8 cellular contexts compared by ENCODE assay signal in the genomic region with DNA sequence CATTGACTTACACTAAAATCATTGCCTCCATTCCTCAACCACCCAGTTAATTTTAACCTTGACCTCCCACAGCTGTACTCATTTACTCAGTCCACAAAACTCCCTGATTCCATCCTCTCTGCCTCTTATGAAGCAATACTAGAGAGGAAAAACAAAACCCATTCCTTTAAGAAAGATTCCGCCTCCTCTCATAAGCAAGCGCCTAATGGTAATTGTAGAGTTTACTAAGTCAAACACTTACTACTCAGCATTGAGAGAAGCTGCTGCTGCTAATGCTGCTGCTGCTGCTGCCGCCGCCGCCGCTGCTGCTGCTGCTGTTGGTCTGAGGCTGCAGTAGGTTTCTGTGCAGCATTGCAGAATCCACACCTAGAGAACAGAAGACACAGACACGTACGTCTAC. TPM values are rescaled to one million over a fixed set of nuclear protein-coding genes. Genes with fewer than 3 reads are reported as not detected.
DNase-seq lines count a peak whose midpoint lies in the region; ATAC-seq and TF ChIP-seq lines count a peak whose summit lies in the region.

No MANE protein-coding gene starts in this region.

- H3K4me1 Mint-ChIP-seq in activated CD4-positive, alpha-beta T cell treated with anti-CD3 and anti-CD28 coated beads for 36 hours = peaks cover 29% of the 10 kb centered on the region

- H3K36me3 Mint-ChIP-seq in activated CD4-positive, alpha-beta T cell treated with anti-CD3 and anti-CD28 coated beads for 36 hours (ENCODE audit: low read depth) = no peaks in the 10 kb centered on the region

- no peaks in the 10 kb centered on the region for H3K9me3 Mint-ChIP-seq in activated CD4-positive, alpha-beta T cell treated with anti-CD3 and anti-CD28 coated beads for 36 hours (ENCODE audit: low read depth)

- peak; percentile 41 for DNase-seq in activated CD4-positive, alpha-beta T cell treated with anti-CD3 and anti-CD28 coated beads for 36 hours
- DNase-seq in activated CD4-positive, alpha-beta T cell treated with anti-CD3 and anti-CD28 coated beads for 1 hour = no peak
- DNase-seq in inferior parietal cortex (ENCODE audit: extremely low spot score) (peak; percentile 76), spleen (no peak), UCSD-AML1 (lab: John Stamatoyannopoulos, UW; ENCODE audit: unreplicated experiment) (no peak)
- DNase-seq in activated CD4-positive, CD25-positive, alpha-beta regulatory T cell (lab: John Stamatoyannopoulos, UW) = no peak

- H3K27ac ChIP-seq in angular gyrus (ENCODE audit: low read depth, low read length) = peak overlapping the region; percentile 94
- peak overlapping the region in 6 of 8 donors; percentile 36 to 96 (median 94) for H3K27ac ChIP-seq in spleen

- H3K4me3 Mint-ChIP-seq in activated CD4-positive, alpha-beta T cell treated with anti-CD3 and anti-CD28 coated beads for 36 hours = no peak overlapping the region

- H3K27me3 Mint-ChIP-seq in activated CD4-positive, alpha-beta T cell treated with anti-CD3 and anti-CD28 coated beads for 36 hours = no peaks in the 10 kb centered on the region

- no peak for TF ChIP-seq POLR2A in spleen (IDR thresholded peaks at IDR 0.05)

- WGBS in spleen, 5 donors = 55 to 76% (median 70%) methylated on average over 8 of the region's 8 CpGs

- H3K27me3 ChIP-seq in spleen (replicated peaks in 1 of 7) = no peaks in the 10 kb centered on the region

- peak overlapping the region in 3 of 8 donors; percentile 9 to 82 (median 29) for H3K4me3 ChIP-seq in spleen

- no peaks in the 10 kb centered on the region for H3K36me3 ChIP-seq in spleen

- H3K9me3 ChIP-seq in spleen = no peaks in the 10 kb centered on the region

- CTCF ChIA-PET in activated CD4-positive, alpha-beta T cell treated with anti-CD3 and anti-CD28 coated beads for 36 hours (lab: Charles Lee) = interaction anchor here (0.6 to 1.7 kb wide), 2 partner anchors 27 to 229 kb away, joined by 3 to 9 read pairs; no protein-coding TSS in a partner anchor

- no peak for TF ChIP-seq CTCF in spleen (IDR thresholded peaks at IDR 0.05 in 8 of 11, conservative IDR thresholded peaks at IDR 0.05 in 3 of 11)

- intact Hi-C loops in activated CD4-positive, alpha-beta T cell treated with anti-CD3 and anti-CD28 coated beads for 36 hours (cut with DNase I, micrococcal nuclease) = loop anchor here (2.0 to 5.0 kb wide), 3 partner anchors 83 to 562 kb away; a partner anchor contains a TSS
- intact Hi-C loops in spleen (cut with DNase I; ENCODE audit: low total_unique reads) = no loop called here

- POLR2A ChIA-PET in activated CD4-positive, alpha-beta T cell treated with anti-CD3 and anti-CD28 coated beads for 36 hours (lab: Charles Lee) = no interaction called here

- H3K27ac Mint-ChIP-seq in activated CD4-positive, alpha-beta T cell treated with anti-CD3 and anti-CD28 coated beads for 36 hours = no peak overlapping the region

- no peak for ATAC-seq in activated CD4-positive, alpha-beta T cell treated with anti-CD3 and anti-CD28 coated beads for 36 hours
- no peak for ATAC-seq in GM21360 (IDR thresholded peaks at IDR 0.05; ENCODE audit: unreplicated experiment)

- peaks cover 13 to 68% (median 36%) of the 10 kb centered on the region in 6 donors for H3K4me1 ChIP-seq in spleen

RNA-seq across cellular contexts. Expression of a gene that starts 2.1 kb away (rescaled TPM):
- 100 to 1,000 TPM in 1 of 2 experiments, 10 to 100 TPM in 1; 72.5 to 101 TPM for total RNA-seq in activated CD4-positive, alpha-beta T cell treated with anti-CD3 and anti-CD28 coated beads for 36 hours
- total RNA-seq in spleen = 100 to 1,000 TPM in 4 of 7 donors, 10 to 100 TPM in 3; 91.2 to 155 (median 101) TPM
- polyA plus RNA-seq in spleen = 10 to 100 TPM; 35.0 to 55.9 (median 41.2) TPM

Comparison
In these comparisons a context has a peak if more than half of its experiments do, and no peak if none do; other contexts are left out.
1. DNase-seq: peak in activated CD4-positive, alpha-beta T cell treated with anti-CD3 and anti-CD28 coated beads for 36 hours (single experiment) and inferior parietal cortex (single experiment); none in activated CD4-positive, alpha-beta T cell treated with anti-CD3 and anti-CD28 coated beads for 1 hour (single experiment), spleen (single experiment), UCSD-AML1 (single experiment) and activated CD4-positive, CD25-positive, alpha-beta regulatory T cell (0 of 4).